In genomic region chr10:69731184-69731583, GRCh38 we compare ENCODE assay signal across 13 cellular contexts.
DNase-seq lines count a peak whose midpoint lies in the region; ATAC-seq and TF ChIP-seq lines count a peak whose summit lies in the region.
"Had no signal": no experiment of that assay in that cellular context is flagged by ENCODE, and none has a peak within 500 bp of the region (broad histone marks: within the 10 kb centered on the region; RNA-seq: fewer than 3 reads in every experiment).

No MANE protein-coding gene starts in this region.

- no peaks in the 10 kb centered on the region for H3K9me3 ChIP-seq in left ventricle myocardium inferior (replicated peaks)
- H3K9me3 ChIP-seq in aorta (ENCODE audit: control insufficient read depth, low read length): no peaks in the 10 kb centered on the region
- H3K9me3 ChIP-seq in suprapubic skin: no peaks in the 10 kb centered on the region
- H3K9me3 ChIP-seq: uterus had no signal

- no peak for TF ChIP-seq EP300 in suprapubic skin (IDR thresholded peaks at IDR 0.05)

- WGBS in aorta, 2 donors: 0 to 4% methylated on average over 3 of the region's 3 CpGs
- 78% methylated on average over 3 of the region's 3 CpGs for WGBS in suprapubic skin

- TF ChIP-seq CTCF in left ventricle myocardium inferior (IDR thresholded peaks at IDR 0.05; ENCODE audit: borderline replicate concordance): no peak
- TF ChIP-seq CTCF in astrocyte of the cerebellum (IDR thresholded peaks at IDR 0.05; ENCODE audit: low read depth, low read length, missing control alignments): peak; percentile 19
- no peak for TF ChIP-seq CTCF in suprapubic skin (IDR thresholded peaks at IDR 0.05)

- DNase-seq in left ventricle myocardium inferior (no peak), cardiac septum (ENCODE audit: low spot score) (no peak), astrocyte of the cerebellum (ENCODE audit: low read depth) (peak; percentile 73), iPS-NIHi11 (ENCODE audit: low spot score) (peak; percentile 31), aorta (peak in 1 of 2 donors; percentile 86), suprapubic skin (ENCODE audit: low spot score in 2 of 2) (no peak), NCI-H1694 (lab: John Stamatoyannopoulos, UW) (no peak)
- DNase-seq: activated T-cell treated with anti-CD3 and anti-CD28 coated beads for 4 hours, NCI-H345, small intestine, uterus had no signal

- no peak for TF ChIP-seq POLR2A in suprapubic skin (IDR thresholded peaks at IDR 0.05)

- in situ Hi-C loops in astrocyte of the cerebellum (cut with HindIII; ENCODE audit: low sequenced_read_pairs): no loop called here

- H3K36me3 ChIP-seq in left ventricle myocardium inferior (no peaks in the 10 kb centered on the region), aorta (ENCODE audit: control insufficient read depth in 1 of 2, insufficient read depth in 2 of 2, low read length in 1 of 2) (no peaks in the 10 kb centered on the region), suprapubic skin (no peaks in the 10 kb centered on the region)
- H3K36me3 ChIP-seq: uterus had no signal

- ATAC-seq in aorta (ENCODE audit: low FRiP score) (peak; percentile 58), GM19455 (IDR thresholded peaks at IDR 0.05; ENCODE audit: unreplicated experiment) (no peak)
- ATAC-seq: natural killer cell treated with Interleukin-12 subunit alpha and Interleukin-12 subunit beta and Interleukin-15 and Interleukin-18, amount 100 ng/mL, for 72 hours had no signal

- intact Hi-C loops in left ventricle myocardium inferior (cut with micrococcal nuclease): no loop called here
- intact Hi-C loops in cardiac septum (cut with DNase I): loop anchor here (5.0 kb wide), 1 partner anchor 181 kb away; no protein-coding TSS in a partner anchor
- intact Hi-C loops in aorta (cut with DNase I): loop anchor here (5.0 kb wide), 1 partner anchor 71 kb away; the partner anchor contains the start of gene COL13A1 (in 2 of the 2)

- H3K4me3 ChIP-seq in left ventricle myocardium inferior: no peak overlapping the region
- no peak overlapping the region for H3K4me3 ChIP-seq in astrocyte of the cerebellum (ENCODE audit: low read depth, low read length)
- no peak overlapping the region for H3K4me3 ChIP-seq in aorta (ENCODE audit: low read length in 2 of 2)
- H3K4me3 ChIP-seq in suprapubic skin: no peak overlapping the region
- H3K4me3 ChIP-seq: uterus had no signal

- H3K4me1 ChIP-seq in left ventricle myocardium inferior: peaks cover 73% of the 10 kb centered on the region
- H3K4me1 ChIP-seq in aorta (ENCODE audit: control insufficient read depth in 1 of 2, insufficient read depth in 2 of 2, low read length in 2 of 2): peaks cover 0 to 3% of the 10 kb centered on the region in 2 donors
- H3K4me1 ChIP-seq in suprapubic skin: peaks cover 43% of the 10 kb centered on the region
- H3K4me1 ChIP-seq: uterus had no signal

- peak overlapping the region; percentile 92 for H3K27ac ChIP-seq in left ventricle myocardium inferior (replicated peaks)
- H3K27ac ChIP-seq in aorta (ENCODE audit: low read depth in 1 of 2, low read length in 2 of 2): peak overlapping the region; percentile 7 to 93
- no peak overlapping the region for H3K27ac ChIP-seq in suprapubic skin
- H3K27ac ChIP-seq: uterus had no signal

- H3K27me3 ChIP-seq in left ventricle myocardium inferior (ENCODE audit: low read depth): no peaks in the 10 kb centered on the region
- no peaks in the 10 kb centered on the region for H3K27me3 ChIP-seq in aorta (ENCODE audit: control insufficient read depth in 1 of 2, insufficient read depth in 2 of 2, low read length in 1 of 2)
- no peaks in the 10 kb centered on the region for H3K27me3 ChIP-seq in suprapubic skin
- H3K27me3 ChIP-seq: uterus had no signal

Comparison
In these comparisons a context has a peak if more than half of its experiments do, and no peak if none do; other contexts are left out.
1. DNase-seq: peak in astrocyte of the cerebellum (single experiment) and iPS-NIHi11 (single experiment); none in left ventricle myocardium inferior (single experiment), cardiac septum (single experiment), suprapubic skin (0 of 2) and NCI-H1694 (single experiment).